In genomic region chr22:16851228-16851996, GRCh38 we compare ENCODE assay signal across 13 cellular contexts. TPM values are rescaled to one million over a fixed set of nuclear protein-coding genes. Genes with fewer than 3 reads are reported as not detected.
"Had no signal": no experiment of that assay in that cellular context is flagged by ENCODE, and none has a peak within 500 bp of the region (broad histone marks: within the 10 kb centered on the region; RNA-seq: fewer than 3 reads in every experiment).

No MANE protein-coding gene starts in this region.

RNA-seq across cellular contexts. Expression of gene XKR3, which starts 26.2 kb away (rescaled TPM):
- total RNA-seq: activated CD4-positive, alpha-beta memory T cell treated with anti-CD3 and anti-CD28 coated beads, Interleukin-2, amount 10 ng/mL, durations not matched to agents 7 days and 5 days; cerebellum; esophagus mucosa; fibroblast of villous mesenchyme; left ventricle myocardium superior; mucosa of descending colon; neural crest cell; osteoblast; progenitor cell of endocrine pancreas; right atrium auricular region; subcutaneous adipose tissue; thyroid gland had no signal
- polyA plus RNA-seq: keratinocyte had no signal
